8 cellular contexts compared by ENCODE assay signal in the genomic region with DNA sequence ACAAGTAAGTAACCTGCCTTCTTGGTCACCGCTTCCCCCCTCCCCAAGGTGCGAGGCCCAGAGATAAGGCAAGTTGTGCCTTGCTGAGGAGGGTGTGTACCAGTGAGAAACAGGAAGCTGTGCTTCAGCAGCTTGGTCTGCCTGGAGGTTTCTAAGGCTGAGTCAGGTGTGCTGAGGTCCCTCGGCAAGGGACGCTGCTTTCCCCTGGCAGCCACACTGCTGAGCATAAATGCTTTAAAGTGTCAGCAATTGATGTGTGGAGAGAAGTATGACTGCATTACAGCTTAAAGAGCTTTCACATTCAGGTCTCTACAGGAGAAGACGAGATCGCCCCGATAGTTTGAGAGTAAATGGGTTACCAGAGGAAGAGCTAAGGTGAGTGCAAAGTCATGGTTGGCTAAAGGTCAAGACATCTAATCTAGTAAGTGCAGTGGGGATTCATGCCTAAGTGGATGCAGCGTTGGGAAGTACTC.
DNase-seq lines count a peak whose midpoint lies in the region; ATAC-seq and TF ChIP-seq lines count a peak whose summit lies in the region.

No MANE protein-coding gene starts in this region.

- peak overlapping the region; percentile 91 to 98 (median 96) for H3K27ac Mint-ChIP-seq in CD4-positive, alpha-beta memory T cell

- H3K27me3 Mint-ChIP-seq in CD4-positive, alpha-beta memory T cell = no peaks in the 10 kb centered on the region

- H3K9ac ChIP-seq in iPS-18a (ENCODE audit: low read length) = peak overlapping the region; percentile 58

- no peaks in the 10 kb centered on the region for H3K27me3 ChIP-seq in CD4-positive, alpha-beta memory T cell (ENCODE audit: insufficient read depth, low read length)
- H3K27me3 ChIP-seq in Peyer's patch (no peaks in the 10 kb centered on the region), iPS-18a (ENCODE audit: control insufficient read depth, insufficient read depth, low read length) (no peaks in the 10 kb centered on the region)

- peaks cover 52 to 86% (median 66%) of the 10 kb centered on the region in 4 donors for H3K4me1 Mint-ChIP-seq in CD4-positive, alpha-beta memory T cell

- H3K4me1 ChIP-seq in CD4-positive, alpha-beta memory T cell (ENCODE audit: insufficient read depth, low read length) = peaks cover 88% of the 10 kb centered on the region
- peaks cover 0 to 29% (median 9%) of the 10 kb centered on the region in 4 donors for H3K4me1 ChIP-seq in Peyer's patch
- H3K4me1 ChIP-seq in iPS-18a (ENCODE audit: control insufficient read depth, low read depth, low read length) = peaks cover 40% of the 10 kb centered on the region

- H3K9me3 Mint-ChIP-seq in CD4-positive, alpha-beta memory T cell = no peaks in the 10 kb centered on the region

- H3K4me3 ChIP-seq in CD4-positive, alpha-beta memory T cell (ENCODE audit: low read length in 2 of 2) = peak overlapping the region; percentile 65 to 86
- H3K4me3 ChIP-seq in Peyer's patch (peak overlapping the region; percentile 9 to 44 (median 30)), iPS-18a (ENCODE audit: low read length) (peak overlapping the region; percentile 54)

- no peaks in the 10 kb centered on the region for H3K9me3 ChIP-seq in CD4-positive, alpha-beta memory T cell (ENCODE audit: control insufficient read depth in 1 of 2, low read length in 2 of 2)
- H3K9me3 ChIP-seq in Peyer's patch = no peaks in the 10 kb centered on the region
- no peaks in the 10 kb centered on the region for H3K9me3 ChIP-seq in iPS-18a (ENCODE audit: control insufficient read depth, low read depth, low read length)

- peak; percentile 24 to 59 for TF ChIP-seq POLR2A in Peyer's patch (IDR thresholded peaks at IDR 0.05)

- TF ChIP-seq CTCF in Peyer's patch (IDR thresholded peaks at IDR 0.05) = no peak

- peak overlapping the region; percentile 91 to 97 (median 92) for H3K4me3 Mint-ChIP-seq in CD4-positive, alpha-beta memory T cell

- H3K36me3 Mint-ChIP-seq in CD4-positive, alpha-beta memory T cell = peaks cover 0 to 8% of the 10 kb centered on the region in 2 donors

- POLR2A ChIA-PET in CD4-positive, alpha-beta memory T cell (lab: Charles Lee; ENCODE audit: partially characterized antibody) = interaction anchor here (1.2 to 25.2 kb wide), 7 partner anchors 4 to 411 kb away, joined by 3 to 704 read pairs (median 8); partner anchors contain the start of genes LIMS1 and RANBP2

- CTCF ChIA-PET in CD4-positive, alpha-beta memory T cell (lab: Charles Lee; ENCODE audit: partially characterized antibody) = interaction anchor here (1.2 to 24.8 kb wide), 5 partner anchors 8 to 21 kb away, joined by 3 to 545 read pairs (median 11); no protein-coding TSS in a partner anchor

- H3K27ac ChIP-seq in CD4-positive, alpha-beta memory T cell (ENCODE audit: low read depth, low read length) = peak overlapping the region; percentile 69
- H3K27ac ChIP-seq in Peyer's patch (peak overlapping the region; percentile 42 to 75 (median 66)), iPS-18a (ENCODE audit: low read length) (peak overlapping the region; percentile 78), substantia nigra (ENCODE audit: low read depth, low read length, poor library complexity, severe bottlenecking) (no peak overlapping the region)

- intact Hi-C loops in CD4-positive, alpha-beta memory T cell (cut with micrococcal nuclease) = loop anchor here (1.0 to 10.0 kb wide), 8 partner anchors 8 to 411 kb away; partner anchors contain the start of genes GCC2 and LIMS1

- ATAC-seq in GM19438 (IDR thresholded peaks at IDR 0.05; ENCODE audit: low read depth, unreplicated experiment) = peak; percentile 99
- peak; percentile 99 for ATAC-seq in HG03457 (IDR thresholded peaks at IDR 0.05; ENCODE audit: unreplicated experiment)

- DNase-seq in CD4-positive, alpha-beta memory T cell = peak; percentile 79 to 92 (median 84)
- DNase-seq in Peyer's patch (peak; percentile 63 to 90 (median 79)), substantia nigra (lab: John Stamatoyannopoulos, UW) (no peak)
- DNase-seq in activated effector memory CD4-positive, alpha-beta T cell treated with Interleukin-2 at 50 U/mL for 16 hours = peak; percentile 75
- peak; percentile 66 to 71 for DNase-seq in stimulated activated CD4-positive, alpha-beta T cell treated with anti-CD3 and anti-CD28 coated beads, Interleukin-2, amount 100 ng/mL, for 24 hours

- H3K36me3 ChIP-seq in CD4-positive, alpha-beta memory T cell (ENCODE audit: insufficient read depth, low read length) = no peaks in the 10 kb centered on the region
- H3K36me3 ChIP-seq in Peyer's patch (no peaks in the 10 kb centered on the region), iPS-18a (ENCODE audit: control insufficient read depth, low read depth, low read length) (no peaks in the 10 kb centered on the region)

Comparison
In these comparisons a context has a peak if more than half of its experiments do, and no peak if none do; other contexts are left out.
1. DNase-seq: peak in CD4-positive, alpha-beta memory T cell (5 of 5), Peyer's patch (3 of 3), activated effector memory CD4-positive, alpha-beta T cell treated with Interleukin-2 at 50 U/mL for 16 hours (single experiment) and stimulated activated CD4-positive, alpha-beta T cell treated with anti-CD3 and anti-CD28 coated beads, Interleukin-2, amount 100 ng/mL, for 24 hours (2 of 2); none in substantia nigra (0 of 49).
2. Peak in every context shown above with its lines, with median percentiles within 50 percentile points of each other: H3K4me3 ChIP-seq.